Comparison of ENCODE assay signal across 14 cellular contexts in the genomic region with DNA sequence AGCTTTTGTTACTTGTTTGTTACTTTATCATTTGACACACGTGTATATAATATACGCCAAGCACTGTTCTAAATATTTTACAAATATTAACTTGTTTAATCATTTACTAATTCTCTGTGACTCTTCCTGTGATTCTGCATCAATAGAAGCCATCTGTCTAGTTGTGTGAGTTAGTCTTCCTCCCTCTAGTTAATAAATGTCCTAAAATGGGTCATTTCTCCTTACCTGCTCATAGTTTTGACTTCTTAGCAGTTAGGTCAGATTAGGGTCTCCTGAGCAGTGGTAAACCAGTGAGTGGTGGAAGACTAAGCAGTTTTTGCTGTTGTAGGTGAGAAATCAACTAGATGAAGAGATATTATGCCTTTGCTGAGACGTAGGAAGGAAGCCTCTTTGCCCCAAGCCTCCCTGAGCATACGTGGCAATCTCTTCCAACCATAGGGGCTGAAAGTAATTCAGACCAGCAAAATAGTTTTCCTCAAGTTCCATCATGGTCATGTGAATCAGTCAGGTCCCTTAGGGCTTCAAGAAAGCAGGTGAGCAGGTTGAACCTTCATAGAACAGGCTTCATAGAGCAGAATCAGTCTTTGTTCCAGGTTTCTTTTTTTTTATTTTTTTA. TPM values are rescaled to one million over a fixed set of nuclear protein-coding genes. Genes with fewer than 3 reads are reported as not detected.
DNase-seq lines count a peak whose midpoint lies in the region; ATAC-seq and TF ChIP-seq lines count a peak whose summit lies in the region.
"Had no signal": no experiment of that assay in that cellular context is flagged by ENCODE, and none has a peak within 500 bp of the region (broad histone marks: within the 10 kb centered on the region; RNA-seq: fewer than 3 reads in every experiment).

No MANE protein-coding gene starts in this region.

- CTCF ChIA-PET in A673 (lab: Charles Lee): interaction anchor here (0.7 kb wide), 1 partner anchor 513 kb away, joined by 6 read pairs; no protein-coding TSS in a partner anchor

- DNase-seq in Caki2 (ENCODE audit: low read depth): peak; percentile 70
- DNase-seq in glomerular visceral epithelial cell (ENCODE audit: extremely low spot score): peak; percentile 23
- no peak for DNase-seq in CD14-positive monocyte (ENCODE audit: low spot score)
- no peak for DNase-seq in hepatic stellate cell (ENCODE audit: low spot score)
- DNase-seq in A673 (ENCODE audit: low spot score): no peak
- no peak for DNase-seq in KBM-7
- DNase-seq: colonic mucosa, DMS79 treated with DMSO at 0.1 percent for 48 hours, H9, midbrain, NCI-H2081, SK-N-SH had no signal

- no peaks in the 10 kb centered on the region for H3K27me3 ChIP-seq in A673 (replicated peaks; ENCODE audit: insufficient read depth, low read depth, low read length, poor library complexity)
- H3K27me3 ChIP-seq: colonic mucosa had no signal

- peaks cover 2% of the 10 kb centered on the region for H3K4me1 Mint-ChIP-seq in CD14-positive monocyte
- H3K4me1 Mint-ChIP-seq: H9 had no signal

- no peaks in the 10 kb centered on the region for H3K9me3 ChIP-seq in A673 (ENCODE audit: low read depth, low read length, poor library complexity, severe bottlenecking)
- H3K9me3 ChIP-seq: colonic mucosa, SK-N-SH had no signal

- no peak overlapping the region for H3K27ac Mint-ChIP-seq in CD14-positive monocyte
- H3K27ac Mint-ChIP-seq: H9 had no signal

- H3K4me3 ChIP-seq in A673 (ENCODE audit: low read depth, low read length, poor library complexity, severe bottlenecking): no peak overlapping the region
- H3K4me3 ChIP-seq: colonic mucosa had no signal

- ATAC-seq in GM19397 (IDR thresholded peaks at IDR 0.05; ENCODE audit: unreplicated experiment) (peak; percentile 86), HG02981 (IDR thresholded peaks at IDR 0.05; ENCODE audit: unreplicated experiment) (peak; percentile 91)

- no peak overlapping the region for H3K4me3 Mint-ChIP-seq in CD14-positive monocyte
- H3K4me3 Mint-ChIP-seq: H9 had no signal

- H3K9me3 Mint-ChIP-seq in CD14-positive monocyte: peaks cover 0 to 3% (median 0%) of the 10 kb centered on the region in 7 donors

- TF ChIP-seq CTCF in CD14-positive monocyte (IDR thresholded peaks at IDR 0.05) (no peak), A673 (conservative IDR thresholded peaks at IDR 0.05; ENCODE audit: low read depth, low read length) (no peak)

- no peaks in the 10 kb centered on the region for H3K36me3 Mint-ChIP-seq in CD14-positive monocyte

- POLR2A ChIA-PET in A673 (lab: Charles Lee; ENCODE audit: low non-redundant PET): no interaction called here

- H3K4me1 ChIP-seq in A673 (ENCODE audit: insufficient read depth, low read length, poor library complexity, severe bottlenecking): no peaks in the 10 kb centered on the region
- H3K4me1 ChIP-seq: colonic mucosa had no signal

- in situ Hi-C loops in Caki2 (cut with HindIII; ENCODE audit: low pct_unique_long_range_greater_than_20kb, low sequenced_read_pairs): no loop called here
- in situ Hi-C loops in KBM-7 (cut with MboI; ENCODE audit: low pct_unique_long_range_greater_than_20kb, low sequenced_read_pairs): no loop called here

- intact Hi-C loops in CD14-positive monocyte (cut with micrococcal nuclease) (no loop called here), A673 (cut with micrococcal nuclease; ENCODE audit: unreplicated experiment) (no loop called here)

- no peak overlapping the region for H3K27ac ChIP-seq in A673 (ENCODE audit: low read depth, low read length, poor library complexity, severe bottlenecking)
- H3K27ac ChIP-seq: colonic mucosa had no signal

- BruUV-seq in A673 (replicated peaks; lab: Mats Ljungman, UMichigan): no TSS peak

- H3K36me3 ChIP-seq in A673 (ENCODE audit: insufficient read depth, low read length, poor library complexity, severe bottlenecking): no peaks in the 10 kb centered on the region
- H3K36me3 ChIP-seq: colonic mucosa had no signal

- peaks cover 0 to 2% (median 1%) of the 10 kb centered on the region in 3 donors for H3K27me3 Mint-ChIP-seq in CD14-positive monocyte (ENCODE audit: low read depth in 3 of 3)

RNA-seq across cellular contexts. Expression of a gene that starts 38.7 kb away (rescaled TPM):
- total RNA-seq in Caki2 (2014; rRNA removed; shearing (Covaris generic); ENCODE audit: low replicate concordance): 42.9 and 46.4 TPM in 2 replicates
- polyA plus RNA-seq in CD14-positive monocyte: 10 to 100 TPM; 12.5 to 21.4 TPM
- total RNA-seq in A673 (2021): 103 and 104 TPM in 2 replicates

Comparison
In these comparisons a context has a peak if more than half of its experiments do, and no peak if none do; other contexts are left out.
1. DNase-seq: peak in Caki2 (single experiment) and glomerular visceral epithelial cell (single experiment); none in CD14-positive monocyte (single experiment), hepatic stellate cell (single experiment), A673 (single experiment) and KBM-7 (single experiment).